ENCODE assay signal across 1 cellular context in genomic region chr18:845152-845819, GRCh38.
TF ChIP-seq lines count a peak whose summit lies in the region.

No MANE protein-coding gene starts in this region.

TF ChIP-seq in WTC11, 78 proteins besides CTCF, POLR2A, EP300 and RAD21 (continued from another document):
- TF ChIP-seq USF1 (CRISPR knock-in tag; IDR thresholded peaks at IDR 0.05) (no peak), CREM (CRISPR knock-in tag; IDR thresholded peaks at IDR 0.05) (no peak), FOXP4 (CRISPR knock-in tag; IDR thresholded peaks at IDR 0.05) (no peak), IRF1 (CRISPR knock-in tag; IDR thresholded peaks at IDR 0.05) (no peak), SMAD4 (CRISPR knock-in tag; IDR thresholded peaks at IDR 0.05) (no peak), AR (CRISPR knock-in tag; IDR thresholded peaks at IDR 0.05) (no peak), RORB (CRISPR knock-in tag; IDR thresholded peaks at IDR 0.05) (no peak)
TF ChIP-seq in WTC11: peak in this region for 0.
